2 cellular contexts compared by ENCODE assay signal in genomic region chr11:113906515-113906914, GRCh38.
A peak's percentile ranks its signal among the peaks of the same experiment; 100 is the strongest.
TF ChIP-seq lines count a peak whose summit lies in the region.

No MANE protein-coding gene starts in this region.

TF ChIP-seq in GM12878, 131 proteins besides CTCF, POLR2A, EP300 and RAD21 (continued from another document):
- no peak for TF ChIP-seq NR2C2 (IDR thresholded peaks at IDR 0.05; ENCODE audit: borderline replicate concordance, control insufficient read depth, insufficient read length, low read depth)
- TF ChIP-seq BCL11A (IDR thresholded peaks at IDR 0.05; ENCODE audit: low read depth, low read length) = no peak
- TF ChIP-seq CBX3 (IDR thresholded peaks at IDR 0.05; ENCODE audit: borderline replicate concordance, low read depth) = no peak
- TF ChIP-seq MTA2 (IDR thresholded peaks at IDR 0.05; ENCODE audit: low read depth) = no peak

TF ChIP-seq in liver, 16 proteins besides CTCF, POLR2A, EP300 and RAD21 (continued from another document):
- TF ChIP-seq FOXA2 (IDR thresholded peaks at IDR 0.05) (peak; percentile 59), EGR1 (IDR thresholded peaks at IDR 0.05; ENCODE audit: low read depth in 2 of 2) (no peak), FOXA1 (IDR thresholded peaks at IDR 0.05) (no peak), RXRA (IDR thresholded peaks at IDR 0.05) (peak; percentile 8 to 13), SP1 (IDR thresholded peaks at IDR 0.05) (peak; percentile 45), ATF3 (IDR thresholded peaks at IDR 0.05) (no peak), YY1 (IDR thresholded peaks at IDR 0.05) (no peak), REST (IDR thresholded peaks at IDR 0.05) (no peak), NR2F2 (IDR thresholded peaks at IDR 0.05) (no peak), JUND (IDR thresholded peaks at IDR 0.05) (peak in 1 of 2 donors; percentile 25), TAF1 (conservative IDR thresholded peaks at IDR 0.05) (no peak)
TF ChIP-seq in liver: peak in this region for 6.
